ENCODE assay signal across 20 cellular contexts in genomic region chr6:39441986-39442385, GRCh38.
DNase-seq lines count a peak whose midpoint lies in the region; ATAC-seq and TF ChIP-seq lines count a peak whose summit lies in the region.
"Had no signal": no experiment of that assay in that cellular context is flagged by ENCODE, and none has a peak within 500 bp of the region (broad histone marks: within the 10 kb centered on the region; RNA-seq: fewer than 3 reads in every experiment).

No MANE protein-coding gene starts in this region.

- 91 to 96% methylated on average over 4 of the region's 4 CpGs for WGBS in aorta, 2 donors

- intact Hi-C loops in aorta (cut with DNase I), result no loop called here

- H3K4me3 ChIP-seq in WERI-Rb-1 (ENCODE audit: low read depth, low read length) (no peak overlapping the region), aorta (ENCODE audit: low read length in 2 of 2) (no peak overlapping the region)
- H3K4me3 ChIP-seq: BLaER1 had no signal

- TF ChIP-seq CTCF in WERI-Rb-1 (IDR thresholded peaks at IDR 0.05; ENCODE audit: low read depth, low read length), result no peak

- no peaks in the 10 kb centered on the region for H3K4me1 ChIP-seq in aorta (ENCODE audit: control insufficient read depth in 1 of 2, insufficient read depth in 2 of 2, low read length in 2 of 2)
- H3K4me1 ChIP-seq: BLaER1, Caco-2 had no signal

- H3K36me3 ChIP-seq in WERI-Rb-1 (no peaks in the 10 kb centered on the region), aorta (ENCODE audit: control insufficient read depth in 1 of 2, insufficient read depth in 2 of 2, low read length in 1 of 2) (no peaks in the 10 kb centered on the region)
- H3K36me3 ChIP-seq: BLaER1 had no signal

- ATAC-seq in aorta (ENCODE audit: low FRiP score), result peak; percentile 11
- no peak for ATAC-seq in GM18511 (IDR thresholded peaks at IDR 0.05; ENCODE audit: unreplicated experiment)
- ATAC-seq: CD8-positive, alpha-beta T cell had no signal

- H3K9me3 ChIP-seq in WERI-Rb-1 (ENCODE audit: severe bottlenecking) (peaks cover 6% of the 10 kb centered on the region), aorta (ENCODE audit: control insufficient read depth, low read length) (no peaks in the 10 kb centered on the region)
- H3K9me3 ChIP-seq: BLaER1, Caco-2 had no signal

- in situ Hi-C loops in G401 (cut with HindIII; ENCODE audit: low sequenced_read_pairs), result no loop called here

- H3K27me3 ChIP-seq in WERI-Rb-1 (ENCODE audit: insufficient read depth, low read depth, severe bottlenecking) (no peaks in the 10 kb centered on the region), aorta (ENCODE audit: control insufficient read depth in 1 of 2, insufficient read depth in 2 of 2, low read length in 1 of 2) (no peaks in the 10 kb centered on the region)
- H3K27me3 ChIP-seq: BLaER1 had no signal

- H3K27ac ChIP-seq in WERI-Rb-1 (peak overlapping the region; percentile 16; the same call in 1 of the 2 replicates), aorta (ENCODE audit: low read depth in 1 of 2, low read length in 2 of 2) (no peak overlapping the region)
- H3K27ac ChIP-seq: 22Rv1, BLaER1, C4-2B had no signal

- DNase-seq in NCI-H1694 treated with DMSO at 0.1 percent for 48 hours (lab: John Stamatoyannopoulos, UW) (peak; percentile 24), NCI-H1694 (lab: John Stamatoyannopoulos, UW) (no peak), G401 (ENCODE audit: low spot score) (peak; percentile 29), WERI-Rb-1 (no peak), aorta (no peak), NCI-H510A (lab: John Stamatoyannopoulos, UW) (no peak)
- DNase-seq: Caco-2; CD4-positive, CD25-positive, alpha-beta regulatory T cell; CD8-positive, alpha-beta T cell; DMS 273 treated with DMSO at 0.1 percent for 48 hours; DMS79; EL; GF-D8; GOT3; H7; HCEC 1CT had no signal

Comparison
In these comparisons a context has a peak if more than half of its experiments do, and no peak if none do; other contexts are left out.
1. DNase-seq: peak in NCI-H1694 treated with DMSO at 0.1 percent for 48 hours (single experiment) and G401 (single experiment); none in NCI-H1694 (single experiment), WERI-Rb-1 (single experiment), aorta (0 of 2) and NCI-H510A (single experiment).